8 cellular contexts compared by ENCODE assay signal in the genomic region with DNA sequence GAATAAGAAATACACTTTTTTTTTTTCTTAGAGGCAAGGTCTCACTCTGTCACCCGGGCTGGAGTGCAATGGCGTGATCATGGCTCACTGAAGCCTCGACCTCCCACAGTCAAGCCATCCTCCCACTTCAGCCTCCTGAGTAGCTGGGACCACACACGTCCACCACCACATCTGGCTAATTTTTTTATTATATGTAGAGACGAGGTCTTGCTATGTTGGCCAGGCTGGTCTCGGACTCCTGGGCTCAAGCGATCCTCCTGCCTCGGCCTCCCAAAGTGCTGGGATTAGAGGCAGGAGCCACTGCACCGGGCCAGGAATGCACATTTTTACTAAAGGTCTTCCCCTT. TPM values are rescaled to one million over a fixed set of nuclear protein-coding genes. Genes with fewer than 3 reads are reported as not detected.
DNase-seq lines count a peak whose midpoint lies in the region; ATAC-seq and TF ChIP-seq lines count a peak whose summit lies in the region.

No MANE protein-coding gene starts in this region.

- H3K9me3 ChIP-seq in AG04450 (ENCODE audit: control insufficient read depth, insufficient read depth, low read length): no peaks in the 10 kb centered on the region; the same call in 1 of the 2 replicates
- no peaks in the 10 kb centered on the region for H3K9me3 ChIP-seq in Karpas-422 (ENCODE audit: low read length)

- H2AFZ ChIP-seq in Karpas-422 (ENCODE audit: low read length): no peak overlapping the region

- peaks cover 56% of the 10 kb centered on the region for H3K36me3 Mint-ChIP-seq in nephron (ENCODE audit: low read depth)

- H3K79me2 ChIP-seq in Karpas-422 (ENCODE audit: low read length): peaks cover 72% of the 10 kb centered on the region

- TF ChIP-seq CTCF in AG04450 (IDR thresholded peaks at IDR 0.05; ENCODE audit: low read depth, low read length): no peak
- TF ChIP-seq CTCF in choroid plexus epithelial cell (conservative IDR thresholded peaks at IDR 0.05; ENCODE audit: low read depth, low read length): no peak
- no peak for TF ChIP-seq CTCF in nephron (IDR thresholded peaks at IDR 0.05; ENCODE audit: unreplicated experiment in 3 of 3)

- H3K27me3 Mint-ChIP-seq in nephron (ENCODE audit: low read depth): no peaks in the 10 kb centered on the region

- peak overlapping the region; percentile 82 for H3K4me3 ChIP-seq in AG04450 (ENCODE audit: low read depth, low read length)
- H3K4me3 ChIP-seq in Karpas-422 (ENCODE audit: low read length): peak overlapping the region; percentile 87
- H3K4me3 ChIP-seq in choroid plexus epithelial cell (ENCODE audit: low read depth, low read length): peak overlapping the region; percentile 91

- H3K27ac Mint-ChIP-seq in nephron: peak overlapping the region; percentile 58 to 92 (median 66)

- CTCF ChIA-PET in AG04450 (lab: Charles Lee): interaction anchor here (1.1 to 2.4 kb wide), 3 partner anchors 25 to 226 kb away, joined by 4 to 12 read pairs (median 4); no protein-coding TSS in a partner anchor

- peaks cover 47% of the 10 kb centered on the region for H3K4me1 ChIP-seq in Karpas-422 (ENCODE audit: low read length)

- H3K27ac ChIP-seq in AG04450 (ENCODE audit: low read depth, low read length) (no peak overlapping the region), Karpas-422 (ENCODE audit: low read length) (no peak overlapping the region)

- peaks cover 62% of the 10 kb centered on the region for H4K20me1 ChIP-seq in Karpas-422 (ENCODE audit: insufficient read depth, low read depth, low read length)

- H3K27me3 ChIP-seq in AG04450 (ENCODE audit: control insufficient read depth, insufficient read depth, low read length) (no peaks in the 10 kb centered on the region), Karpas-422 (ENCODE audit: low read length) (no peaks in the 10 kb centered on the region)

- H3K4me1 Mint-ChIP-seq in nephron: peaks cover 52% of the 10 kb centered on the region

- POLR2A ChIA-PET in AG04450 (lab: Yijun Ruan, JAX): interaction anchor here (0.8 to 1.2 kb wide), 2 partner anchors 11 to 213 kb away, joined by 3 read pairs; partner anchors contain the start of gene MAT2A

- no peaks in the 10 kb centered on the region for H3K9me3 Mint-ChIP-seq in nephron

- ATAC-seq in activated CD4-positive, CD25-positive, alpha-beta regulatory T cell treated with anti-CD3 and anti-CD28 coated beads, Interleukin-2, amount 50 U/mL, for 24 hours: no peak

- H3K36me3 ChIP-seq in Karpas-422 (ENCODE audit: insufficient read depth, low read length): peaks cover 57% of the 10 kb centered on the region

- H3K9me2 ChIP-seq in Karpas-422 (replicated peaks; ENCODE audit: insufficient read depth, low read length): no peaks in the 10 kb centered on the region

- DNase-seq in AG04450 (ENCODE audit: low read depth, low spot score): no peak
- DNase-seq in Karpas-422: no peak
- DNase-seq in choroid plexus epithelial cell (ENCODE audit: low read depth): no peak
- DNase-seq in NCI-H1436 (lab: John Stamatoyannopoulos, UW): no peak
- DNase-seq in NCI-H69 (lab: John Stamatoyannopoulos, UW): no peak
- DNase-seq in NCI-H2171 (lab: John Stamatoyannopoulos, UW): no peak

- peak overlapping the region; percentile 91 for H3K9ac ChIP-seq in Karpas-422 (ENCODE audit: low read length)

- peak overlapping the region; percentile 91 to 99 (median 97) for H3K4me3 Mint-ChIP-seq in nephron

- H3K4me2 ChIP-seq in Karpas-422 (ENCODE audit: low read depth, low read length, poor library complexity, severe bottlenecking): peak overlapping the region; percentile 97

RNA-seq across cellular contexts. Expression of gene TGOLN2, which starts 2.4 kb away (rescaled TPM):
- 121 and 155 TPM in 2 replicates for polyA plus RNA-seq in AG04450 (2011; rRNA removed)
- 69.4 and 78.0 TPM in 2 replicates for polyA minus RNA-seq in AG04450 (2011; rRNA and poly(A)+ RNA removed)
- total RNA-seq in Karpas-422 (2014; rRNA removed; shearing (Covaris generic); ENCODE audit: low replicate concordance): 130 and 150 TPM in 2 replicates

RNA-seq across cellular contexts. Expression of gene RETSAT, which starts 28.9 kb away (rescaled TPM):
- 35.5 and 38.0 TPM in 2 replicates for polyA plus RNA-seq in AG04450 (2011; rRNA removed)
- 42.1 and 47.4 TPM in 2 replicates for polyA minus RNA-seq in AG04450 (2011; rRNA and poly(A)+ RNA removed)
- total RNA-seq in Karpas-422 (2014; rRNA removed; shearing (Covaris generic); ENCODE audit: low replicate concordance): 21.6 and 23.0 TPM in 2 replicates

RNA-seq across cellular contexts. Expression of gene ELMOD3, which starts 29.1 kb away (rescaled TPM):
- polyA plus RNA-seq in AG04450 (2011; rRNA removed): 17.2 and 17.8 TPM in 2 replicates
- 16.1 and 17.1 TPM in 2 replicates for polyA minus RNA-seq in AG04450 (2011; rRNA and poly(A)+ RNA removed)
- 18.6 and 28.8 TPM in 2 replicates for total RNA-seq in Karpas-422 (2014; rRNA removed; shearing (Covaris generic); ENCODE audit: low replicate concordance)
